In the genomic region with DNA sequence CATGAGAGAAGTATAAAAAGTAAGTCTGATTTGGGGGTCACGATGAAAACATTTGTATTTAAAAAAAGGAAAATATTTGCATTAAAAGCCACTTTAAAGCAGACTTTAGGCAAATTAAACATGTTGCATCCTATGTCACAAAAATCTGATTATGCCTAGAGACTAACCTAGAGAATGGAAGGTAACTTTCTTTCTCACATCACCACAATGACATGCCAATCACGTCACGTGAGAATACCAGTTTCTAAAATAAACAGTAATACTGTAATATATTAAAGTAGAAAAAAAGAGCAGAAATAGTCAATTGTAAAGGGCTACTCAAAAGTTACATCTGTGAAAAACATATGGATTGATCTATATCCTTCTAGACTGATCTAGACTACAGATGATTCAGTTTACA, we compare ENCODE assay signal across 15 cellular contexts. TPM values are rescaled to one million over a fixed set of nuclear protein-coding genes. Genes with fewer than 3 reads are reported as not detected.
DNase-seq lines count a peak whose midpoint lies in the region; ATAC-seq, FAIRE-seq and TF ChIP-seq lines count a peak whose summit lies in the region.
"Had no signal": no experiment of that assay in that cellular context is flagged by ENCODE, and none has a peak within 500 bp of the region (broad histone marks: within the 10 kb centered on the region; RNA-seq: fewer than 3 reads in every experiment).

No MANE protein-coding gene starts in this region.

- no peak overlapping the region for H3K9ac ChIP-seq in keratinocyte (ENCODE audit: control insufficient read depth, extremely low read depth, insufficient read depth, low read length)

- no peak for DNase-seq in activated naive CD4-positive, alpha-beta T cell treated with anti-CD3 and anti-CD28 coated beads, Interleukin-2, amount 10 ng/mL, durations not matched to agents 7 days and 5 days
- no peak for DNase-seq in activated naive CD4-positive, alpha-beta T cell (lab: John Stamatoyannopoulos, UW)
- DNase-seq in activated naive CD8-positive, alpha-beta T cell treated with anti-CD3 and anti-CD28 coated beads, Interleukin-2, amount 50 U/mL, for 24 hours = no peak
- DNase-seq in keratinocyte (ENCODE audit: low read depth, low spot score) (no peak), thoracic aorta (ENCODE audit: low spot score) (no peak), CD1c-positive myeloid dendritic cell (ENCODE audit: extremely low spot score) (no peak)
- DNase-seq: brain microvascular endothelial cell, NCI-H2171 treated with DMSO at 0.1 percent for 48 hours, sigmoid colon, upper lobe of left lung had no signal

- peak overlapping the region; percentile 7 to 96 (median 95) for H3K4me3 ChIP-seq in keratinocyte (ENCODE audit: control insufficient read depth in 2 of 3, extremely low read depth in 1 of 3, insufficient read depth in 2 of 3, low read depth in 1 of 3, low read length in 3 of 3)
- H3K4me3 ChIP-seq in thoracic aorta = peak overlapping the region; percentile 96

- peaks cover 66% of the 10 kb centered on the region for H3K4me1 Mint-ChIP-seq in activated naive CD4-positive, alpha-beta T cell treated with anti-CD3 and anti-CD28 coated beads, Interleukin-2, amount 10 ng/mL, durations not matched to agents 7 days and 5 days
- peaks cover 74% of the 10 kb centered on the region for H3K4me1 Mint-ChIP-seq in activated naive CD8-positive, alpha-beta T cell treated with anti-CD3 and anti-CD28 coated beads, Interleukin-2, amount 50 U/mL, for 24 hours

- H3K9me3 ChIP-seq in keratinocyte (ENCODE audit: control insufficient read depth, low read depth, low read length) = no peaks in the 10 kb centered on the region
- no peaks in the 10 kb centered on the region for H3K9me3 ChIP-seq in thoracic aorta
- H3K9me3 ChIP-seq: sigmoid colon, upper lobe of left lung had no signal

- H4K20me1 ChIP-seq in keratinocyte (ENCODE audit: control insufficient read depth, extremely low read depth, insufficient read depth, low read length) = no peaks in the 10 kb centered on the region

- TF ChIP-seq CTCF in keratinocyte (optimal IDR thresholded peaks at IDR 0.05 in 1 of 3, IDR thresholded peaks at IDR 0.05 in 1 of 3, conservative IDR thresholded peaks at IDR 0.05 in 1 of 3; ENCODE audit: extremely low read depth in 1 of 3, insufficient read depth in 2 of 3, low read length in 3 of 3) (no peak), thoracic aorta (IDR thresholded peaks at IDR 0.05) (no peak)

- peak overlapping the region; percentile 93 for H3K4me2 ChIP-seq in keratinocyte (ENCODE audit: control insufficient read depth, extremely low read depth, insufficient read depth, low read depth, low read length)

- peaks cover 32% of the 10 kb centered on the region for H3K36me3 Mint-ChIP-seq in activated naive CD4-positive, alpha-beta T cell treated with anti-CD3 and anti-CD28 coated beads, Interleukin-2, amount 10 ng/mL, durations not matched to agents 7 days and 5 days
- peaks cover 3% of the 10 kb centered on the region for H3K36me3 Mint-ChIP-seq in activated naive CD8-positive, alpha-beta T cell treated with anti-CD3 and anti-CD28 coated beads, Interleukin-2, amount 50 U/mL, for 24 hours (ENCODE audit: low read depth)

- no peaks in the 10 kb centered on the region for H3K27me3 ChIP-seq in keratinocyte (ENCODE audit: control insufficient read depth, extremely low read depth, insufficient read depth, low read length)
- H3K27me3 ChIP-seq in thoracic aorta (replicated peaks; ENCODE audit: insufficient read depth) = no peaks in the 10 kb centered on the region
- H3K27me3 ChIP-seq: brain microvascular endothelial cell, sigmoid colon, upper lobe of left lung had no signal

- dilution Hi-C loops in keratinocyte (cut with MboI; ENCODE audit: extremely low pct_ligation_motif_present, low sequenced_read_pairs) = no loop called here

- H3K9me3 Mint-ChIP-seq in activated naive CD4-positive, alpha-beta T cell treated with anti-CD3 and anti-CD28 coated beads, Interleukin-2, amount 10 ng/mL, durations not matched to agents 7 days and 5 days = no peaks in the 10 kb centered on the region
- H3K9me3 Mint-ChIP-seq in activated naive CD8-positive, alpha-beta T cell treated with anti-CD3 and anti-CD28 coated beads, Interleukin-2, amount 50 U/mL, for 24 hours = no peaks in the 10 kb centered on the region

- CTCF ChIA-PET in activated naive CD4-positive, alpha-beta T cell treated with anti-CD3 and anti-CD28 coated beads, Interleukin-2, amount 10 ng/mL, durations not matched to agents 7 days and 5 days (lab: Charles Lee) = no interaction called here

- no peak overlapping the region for H2AFZ ChIP-seq in keratinocyte (ENCODE audit: control insufficient read depth, low read length)

- peaks cover 30% of the 10 kb centered on the region for H3K4me1 ChIP-seq in keratinocyte (ENCODE audit: control insufficient read depth, extremely low read depth, insufficient read depth, low read length)
- peaks cover 61 to 69% of the 10 kb centered on the region in 2 donors for H3K4me1 ChIP-seq in thoracic aorta (ENCODE audit: control insufficient read depth in 1 of 2, low read depth in 2 of 2)

- H3K27ac ChIP-seq in keratinocyte (ENCODE audit: control insufficient read depth, insufficient read depth, low read length) = no peak overlapping the region
- H3K27ac ChIP-seq in thoracic aorta = no peak overlapping the region
- H3K27ac ChIP-seq: brain microvascular endothelial cell, upper lobe of left lung had no signal

- peaks cover 83% of the 10 kb centered on the region for H3K79me2 ChIP-seq in keratinocyte (ENCODE audit: control insufficient read depth, insufficient read depth, low read length)

- H3K36me3 ChIP-seq in keratinocyte (ENCODE audit: control insufficient read depth in 2 of 2, extremely low read depth in 1 of 2, insufficient read depth in 2 of 2, low read length in 2 of 2) = peaks cover 0 to 4% of the 10 kb centered on the region in 2 experiments
- H3K36me3 ChIP-seq in thoracic aorta = no peaks in the 10 kb centered on the region
- H3K36me3 ChIP-seq: brain microvascular endothelial cell, sigmoid colon, upper lobe of left lung had no signal

- H3K27ac Mint-ChIP-seq in activated naive CD4-positive, alpha-beta T cell treated with anti-CD3 and anti-CD28 coated beads, Interleukin-2, amount 10 ng/mL, durations not matched to agents 7 days and 5 days = peak overlapping the region; percentile 14
- H3K27ac Mint-ChIP-seq in activated naive CD8-positive, alpha-beta T cell treated with anti-CD3 and anti-CD28 coated beads, Interleukin-2, amount 50 U/mL, for 24 hours = no peak overlapping the region

- H3K4me3 Mint-ChIP-seq in activated naive CD4-positive, alpha-beta T cell treated with anti-CD3 and anti-CD28 coated beads, Interleukin-2, amount 10 ng/mL, durations not matched to agents 7 days and 5 days = no peak overlapping the region
- peak overlapping the region; percentile 30 for H3K4me3 Mint-ChIP-seq in activated naive CD8-positive, alpha-beta T cell treated with anti-CD3 and anti-CD28 coated beads, Interleukin-2, amount 50 U/mL, for 24 hours

- FAIRE-seq in keratinocyte (lab: Jason Lieb, UNC) = no peak

- ATAC-seq in activated naive CD8-positive, alpha-beta T cell treated with anti-CD3 and anti-CD28 coated beads, Interleukin-2, amount 50 U/mL, for 24 hours = no peak
- ATAC-seq in thoracic aorta (ENCODE audit: insufficient number of reproducible peaks, low FRiP score, low read depth) (no peak), GM18511 (IDR thresholded peaks at IDR 0.05; ENCODE audit: unreplicated experiment) (no peak), HG03280 (IDR thresholded peaks at IDR 0.05; ENCODE audit: unreplicated experiment) (no peak)
- ATAC-seq: esophagus mucosa had no signal

- no peaks in the 10 kb centered on the region for H3K27me3 Mint-ChIP-seq in activated naive CD4-positive, alpha-beta T cell treated with anti-CD3 and anti-CD28 coated beads, Interleukin-2, amount 10 ng/mL, durations not matched to agents 7 days and 5 days
- no peaks in the 10 kb centered on the region for H3K27me3 Mint-ChIP-seq in activated naive CD8-positive, alpha-beta T cell treated with anti-CD3 and anti-CD28 coated beads, Interleukin-2, amount 50 U/mL, for 24 hours

- H3K9me1 ChIP-seq in keratinocyte (ENCODE audit: control insufficient read depth, extremely low read depth, insufficient read depth, low read length) = no peaks in the 10 kb centered on the region

RNA-seq across cellular contexts. Expression of a gene that starts 3.3 kb away (rescaled TPM):
- 14.8 to 21.9 TPM (median 16.9 TPM) in 3 replicates for polyA plus RNA-seq in keratinocyte
- 44.5 TPM for polyA plus RNA-seq in keratinocyte (2011; ENCODE audit: low read depth)
- 14.3 and 20.4 TPM in 2 replicates for polyA plus RNA-seq in keratinocyte (2011; cell fraction: cytosol; rRNA removed)
- 10.4 and 15.2 TPM in 2 replicates for polyA plus RNA-seq in keratinocyte (2011; cell fraction: nucleus; rRNA removed)
- 14.9 and 45.3 TPM in 2 replicates for polyA plus RNA-seq in keratinocyte (2012; ENCODE audit: low replicate concordance)
- 3.3 to 10.7 TPM (median 8.0 TPM) in 3 replicates for polyA minus RNA-seq in keratinocyte
- 32.6 TPM for polyA minus RNA-seq in keratinocyte (2011; cell fraction: cytosol; rRNA and poly(A)+ RNA removed)
- 24.2 and 24.7 TPM in 2 replicates for polyA minus RNA-seq in keratinocyte (2011; cell fraction: nucleus; rRNA and poly(A)+ RNA removed)
- total RNA-seq in thoracic aorta = 10 to 100 TPM; 52.8 to 75.0 TPM

RNA-seq across cellular contexts. Expression of a gene that starts 38.9 kb away (rescaled TPM):
- polyA plus RNA-seq in keratinocyte = not detected in 3 replicates
- polyA plus RNA-seq in keratinocyte (2011; ENCODE audit: low read depth) = 1.3 TPM
- polyA plus RNA-seq in keratinocyte (2011; cell fraction: cytosol; rRNA removed) = not detected in 2 replicates
- not detected in 2 replicates for polyA plus RNA-seq in keratinocyte (2011; cell fraction: nucleus; rRNA removed)
- 0.58 TPM in 1 of 2 replicates, not detected in the other for polyA plus RNA-seq in keratinocyte (2012; ENCODE audit: low replicate concordance)
- polyA minus RNA-seq in keratinocyte = not detected in 3 replicates
- polyA minus RNA-seq in keratinocyte (2011; cell fraction: cytosol; rRNA and poly(A)+ RNA removed) = not detected
- not detected in 2 replicates for polyA minus RNA-seq in keratinocyte (2011; cell fraction: nucleus; rRNA and poly(A)+ RNA removed)
- total RNA-seq in thoracic aorta = not detected
- total RNA-seq: esophagus mucosa, LHCN-M2, mononuclear cell, sigmoid colon, upper lobe of left lung had no signal
- polyA plus RNA-seq: sigmoid colon had no signal
